ENCODE assay signal across 1 cellular context in the genomic region with DNA sequence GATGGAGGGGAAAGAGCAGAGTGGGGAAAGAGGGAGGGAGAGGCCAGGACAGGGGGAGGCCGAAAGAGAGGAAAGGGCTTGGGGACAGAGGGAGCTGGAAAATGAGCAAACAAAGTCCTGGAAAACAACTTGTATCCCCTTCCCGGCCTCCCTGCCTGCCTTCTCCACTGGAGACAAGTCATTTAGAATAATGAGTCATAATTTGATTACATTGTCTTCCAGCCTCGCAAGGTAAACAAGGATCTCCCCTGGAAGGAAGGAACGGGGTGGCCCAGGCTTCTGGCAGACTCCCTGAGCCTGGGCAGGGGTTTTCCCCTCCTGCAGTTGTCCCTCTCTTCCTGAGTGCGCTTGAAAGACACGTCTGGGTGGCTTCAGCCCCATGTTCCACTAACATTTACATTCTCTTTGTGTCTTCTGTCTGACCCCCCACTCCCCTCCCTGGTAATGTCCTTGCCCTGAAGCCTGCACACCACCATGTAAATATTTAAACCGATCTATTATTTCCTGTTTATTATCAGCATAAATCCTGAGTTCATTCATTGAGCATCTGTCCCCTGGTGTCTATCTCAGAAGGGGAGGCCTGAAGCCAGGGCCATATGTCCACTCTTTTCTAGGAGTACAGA.
TF ChIP-seq lines count a peak whose summit lies in the region.

No MANE protein-coding gene starts in this region.

TF ChIP-seq in IMR-90, 13 proteins besides CTCF, POLR2A, EP300 and RAD21 (continued from another document):
- TF ChIP-seq, protein P1, sequence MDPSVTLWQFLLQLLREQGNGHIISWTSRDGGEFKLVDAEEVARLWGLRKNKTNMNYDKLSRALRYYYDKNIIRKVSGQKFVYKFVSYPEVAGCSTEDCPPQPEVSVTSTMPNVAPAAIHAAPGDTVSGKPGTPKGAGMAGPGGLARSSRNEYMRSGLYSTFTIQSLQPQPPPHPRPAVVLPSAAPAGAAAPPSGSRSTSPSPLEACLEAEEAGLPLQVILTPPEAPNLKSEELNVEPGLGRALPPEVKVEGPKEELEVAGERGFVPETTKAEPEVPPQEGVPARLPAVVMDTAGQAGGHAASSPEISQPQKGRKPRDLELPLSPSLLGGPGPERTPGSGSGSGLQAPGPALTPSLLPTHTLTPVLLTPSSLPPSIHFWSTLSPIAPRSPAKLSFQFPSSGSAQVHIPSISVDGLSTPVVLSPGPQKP (IDR thresholded peaks at IDR 0.05; ENCODE audit: borderline replicate concordance, low read depth, low read length) = no peak
TF ChIP-seq in IMR-90: peak in this region for 1.
